12 cellular contexts compared by ENCODE assay signal in the genomic region with DNA sequence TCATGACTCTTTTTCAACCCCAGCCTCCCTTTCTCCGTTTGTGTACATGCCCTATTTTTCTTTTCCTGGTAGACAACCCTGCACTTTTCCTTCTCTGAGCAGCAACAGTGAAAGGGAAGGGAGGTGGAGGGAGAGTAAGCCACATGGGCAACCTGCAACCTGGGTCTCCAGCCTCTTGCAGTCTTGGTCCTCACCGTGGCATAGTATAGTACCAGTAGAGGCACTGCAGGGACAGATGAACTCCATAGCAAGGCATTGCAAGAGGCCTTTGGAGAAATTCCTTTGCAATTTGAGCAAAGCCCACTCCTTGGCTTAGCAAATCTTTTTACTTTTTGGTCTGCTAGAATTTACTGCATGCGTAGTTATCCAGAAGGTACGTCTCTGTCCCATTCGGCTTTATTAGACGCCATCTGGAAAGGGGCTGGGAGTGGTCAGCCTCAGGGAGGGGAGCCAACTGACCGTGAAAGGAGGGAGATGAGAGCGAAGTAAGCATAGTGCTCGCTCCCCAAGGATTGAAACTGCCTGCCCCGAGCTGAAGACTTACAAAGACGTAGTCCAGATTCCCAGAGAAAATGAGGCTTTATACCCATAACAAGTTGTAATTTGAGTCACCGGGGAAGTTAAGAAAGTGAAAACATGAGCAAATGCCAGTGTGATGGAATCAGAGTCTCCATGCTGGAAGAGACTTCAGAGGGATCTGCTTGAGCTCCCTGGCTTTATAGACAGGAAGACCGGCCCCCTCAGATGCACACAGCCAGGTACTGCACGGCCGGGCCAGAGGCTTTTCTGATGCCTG.
DNase-seq lines count a peak whose midpoint lies in the region; ATAC-seq and TF ChIP-seq lines count a peak whose summit lies in the region.
"Had no signal": no experiment of that assay in that cellular context is flagged by ENCODE, and none has a peak within 500 bp of the region (broad histone marks: within the 10 kb centered on the region; RNA-seq: fewer than 3 reads in every experiment).

No MANE protein-coding gene starts in this region.

- H3K4me3 ChIP-seq in WI38 (ENCODE audit: low read depth, low read length) (peak overlapping the region; percentile 36), heart right ventricle (peak overlapping the region in 5 of 10 donors; percentile 4 to 28 (median 20)), rectal smooth muscle tissue (ENCODE audit: low read length) (peak overlapping the region; percentile 50)

- TF ChIP-seq CTCF in WI38 (IDR thresholded peaks at IDR 0.05; ENCODE audit: low read depth, low read length) (peak; percentile 25; the same call in 1 of the 2 replicates), heart right ventricle (IDR thresholded peaks at IDR 0.05) (peak in 1 of 9 donors; percentile 16)

- no peaks in the 10 kb centered on the region for H3K9me3 Mint-ChIP-seq in stimulated activated memory B cell treated with anti-CD40 and anti-IgM and Interleukin-4, amounts not matched to agents 10 μg/mL and 1 μg/mL and 100 μg/mL, for 72 hours

- no peaks in the 10 kb centered on the region for H3K36me3 Mint-ChIP-seq in stimulated activated memory B cell treated with anti-CD40 and anti-IgM and Interleukin-4, amounts not matched to agents 10 μg/mL and 1 μg/mL and 100 μg/mL, for 72 hours

- no peak overlapping the region for H3K9ac ChIP-seq in rectal smooth muscle tissue (ENCODE audit: low read length)

- H3K4me1 ChIP-seq in heart right ventricle, result peaks cover 17 to 87% (median 72%) of the 10 kb centered on the region in 9 donors
- H3K4me1 ChIP-seq in rectal smooth muscle tissue (ENCODE audit: control insufficient read depth, insufficient read depth, low read length), result peaks cover 48% of the 10 kb centered on the region

- intact Hi-C loops in heart right ventricle (cut with DNase I), result loop anchor here in 3 of 10 donors (5.0 to 10.0 kb wide), 2 partner anchors 198 to 200 kb away; no protein-coding TSS in a partner anchor

- H3K27me3 ChIP-seq in heart right ventricle (no peaks in the 10 kb centered on the region), rectal smooth muscle tissue (ENCODE audit: control insufficient read depth, insufficient read depth, low read length) (no peaks in the 10 kb centered on the region)

- no peaks in the 10 kb centered on the region for H3K4me1 Mint-ChIP-seq in stimulated activated memory B cell treated with anti-CD40 and anti-IgM and Interleukin-4, amounts not matched to agents 10 μg/mL and 1 μg/mL and 100 μg/mL, for 72 hours

- DNase-seq in AG20443 (ENCODE audit: low spot score) (peak; percentile 78), heart right ventricle (peak in 1 of 2 donors; percentile 46), GM19238 (ENCODE audit: insufficient read length, low spot score) (no peak), NCI-H446 treated with DMSO at 0.1 percent for 48 hours (lab: John Stamatoyannopoulos, UW) (no peak)
- DNase-seq: activated CD4-positive, CD25-positive, alpha-beta regulatory T cell; activated naive CD4-positive, alpha-beta T cell; NCI-H2171 treated with DMSO at 0.1 percent for 48 hours; stimulated activated naive CD8-positive, alpha-beta T cell treated with anti-CD3 and anti-CD28 coated beads, Interleukin-15, Interleukin-2, amounts not matched to agents 100 U/mL and 50 U/mL, for 24 hours had no signal

- H3K27ac Mint-ChIP-seq in stimulated activated memory B cell treated with anti-CD40 and anti-IgM and Interleukin-4, amounts not matched to agents 10 μg/mL and 1 μg/mL and 100 μg/mL, for 72 hours, result no peak overlapping the region

- H3K4me3 Mint-ChIP-seq in stimulated activated memory B cell treated with anti-CD40 and anti-IgM and Interleukin-4, amounts not matched to agents 10 μg/mL and 1 μg/mL and 100 μg/mL, for 72 hours, result no peak overlapping the region

- H3K27ac ChIP-seq in heart right ventricle (peak overlapping the region; percentile 2 to 84 (median 66)), rectal smooth muscle tissue (ENCODE audit: low read depth, low read length) (peak overlapping the region; percentile 88)

- peaks cover 15% of the 10 kb centered on the region for H3K27me3 Mint-ChIP-seq in stimulated activated memory B cell treated with anti-CD40 and anti-IgM and Interleukin-4, amounts not matched to agents 10 μg/mL and 1 μg/mL and 100 μg/mL, for 72 hours

- no peaks in the 10 kb centered on the region for H3K9me3 ChIP-seq in heart right ventricle

- ATAC-seq in heart right ventricle, result peak in 6 of 8 donors; percentile 18 to 65 (median 33)
- no peak for ATAC-seq in stimulated activated memory B cell treated with anti-CD40 and anti-IgM and Interleukin-4, amounts not matched to agents 10 μg/mL and 1 μg/mL and 100 μg/mL, for 72 hours
- no peak for ATAC-seq in esophagus mucosa
- ATAC-seq: stimulated activated naive CD8-positive, alpha-beta T cell treated with anti-CD3 and anti-CD28 coated beads, Interleukin-15, Interleukin-2, amounts not matched to agents 100 U/mL and 50 U/mL, for 24 hours had no signal

- no peaks in the 10 kb centered on the region for H3K36me3 ChIP-seq in heart right ventricle
- no peaks in the 10 kb centered on the region for H3K36me3 ChIP-seq in rectal smooth muscle tissue (ENCODE audit: control insufficient read depth, insufficient read depth, low read length)

- WGBS in heart right ventricle, 2 donors, result 68 to 74% methylated on average over 15 of the region's 15 CpGs

Comparison
In these comparisons a context has a peak if more than half of its experiments do, and no peak if none do; other contexts are left out.
1. ATAC-seq: peak in heart right ventricle (6 of 8); none in stimulated activated memory B cell treated with anti-CD40 and anti-IgM and Interleukin-4, amounts not matched to agents 10 μg/mL and 1 μg/mL and 100 μg/mL, for 72 hours (single experiment) and esophagus mucosa (single experiment).